ENCODE assay signal across 8 cellular contexts in genomic region chr6:6803180-6803978, GRCh38.
DNase-seq lines count a peak whose midpoint lies in the region; ATAC-seq and FAIRE-seq lines count a peak whose summit lies in the region.

No MANE protein-coding gene starts in this region.

- H3K36me3 Mint-ChIP-seq in CD8-positive, alpha-beta memory T cell, result no peaks in the 10 kb centered on the region

- H3K27ac Mint-ChIP-seq in CD8-positive, alpha-beta memory T cell, result no peak overlapping the region

- H3K9me3 ChIP-seq in CD8-positive, alpha-beta memory T cell (ENCODE audit: low read length), result no peaks in the 10 kb centered on the region

- H3K27me3 ChIP-seq in CD8-positive, alpha-beta memory T cell (ENCODE audit: insufficient read depth, low read length, poor library complexity, severe bottlenecking), result no peaks in the 10 kb centered on the region

- no peak overlapping the region for H3K27ac ChIP-seq in CD8-positive, alpha-beta memory T cell (ENCODE audit: low read depth, low read length)

- H3K4me1 Mint-ChIP-seq in CD8-positive, alpha-beta memory T cell, result peaks cover 0 to 9% (median 6%) of the 10 kb centered on the region in 3 donors

- no peak overlapping the region for H3K4me3 ChIP-seq in CD8-positive, alpha-beta memory T cell (ENCODE audit: low read length)

- peaks cover 12 to 24% of the 10 kb centered on the region in 2 donors for H3K27me3 Mint-ChIP-seq in CD8-positive, alpha-beta memory T cell

- no peaks in the 10 kb centered on the region for H3K9me3 Mint-ChIP-seq in CD8-positive, alpha-beta memory T cell

- no peak for FAIRE-seq in GM19239 (lab: Jason Lieb, UNC)

- H3K36me3 ChIP-seq in CD8-positive, alpha-beta memory T cell (ENCODE audit: insufficient read depth, low read length), result no peaks in the 10 kb centered on the region

- H3K4me1 ChIP-seq in CD8-positive, alpha-beta memory T cell (ENCODE audit: insufficient read depth, low read length), result no peaks in the 10 kb centered on the region

- H3K4me3 Mint-ChIP-seq in CD8-positive, alpha-beta memory T cell, result no peak overlapping the region

- CTCF ChIA-PET in CD8-positive, alpha-beta memory T cell (lab: Charles Lee), result no interaction called here

- POLR2A ChIA-PET in CD8-positive, alpha-beta memory T cell (lab: Charles Lee), result no interaction called here

- ATAC-seq in GM18519 (IDR thresholded peaks at IDR 0.05; ENCODE audit: low FRiP score, unreplicated experiment) (peak; percentile 68), GM21786 (IDR thresholded peaks at IDR 0.05; ENCODE audit: unreplicated experiment) (peak; percentile 81)

- DNase-seq in M059J (ENCODE audit: low read depth) (peak; percentile 42), kidney glomerular epithelial cell (lab: John Stamatoyannopoulos, UW) (peak; percentile 15), COLO829 (ENCODE audit: low spot score) (no peak), GM19239 (ENCODE audit: insufficient read length, low spot score) (no peak), DMS79 (lab: John Stamatoyannopoulos, UW) (no peak)
- no peak for DNase-seq in CD8-positive, alpha-beta memory T cell

Comparison
In these comparisons a context has a peak if more than half of its experiments do, and no peak if none do; other contexts are left out.
1. DNase-seq: peak in M059J (single experiment) and kidney glomerular epithelial cell (single experiment); none in CD8-positive, alpha-beta memory T cell (0 of 5), COLO829 (single experiment), GM19239 (single experiment) and DMS79 (single experiment).